ENCODE assay signal across 21 cellular contexts in the genomic region with DNA sequence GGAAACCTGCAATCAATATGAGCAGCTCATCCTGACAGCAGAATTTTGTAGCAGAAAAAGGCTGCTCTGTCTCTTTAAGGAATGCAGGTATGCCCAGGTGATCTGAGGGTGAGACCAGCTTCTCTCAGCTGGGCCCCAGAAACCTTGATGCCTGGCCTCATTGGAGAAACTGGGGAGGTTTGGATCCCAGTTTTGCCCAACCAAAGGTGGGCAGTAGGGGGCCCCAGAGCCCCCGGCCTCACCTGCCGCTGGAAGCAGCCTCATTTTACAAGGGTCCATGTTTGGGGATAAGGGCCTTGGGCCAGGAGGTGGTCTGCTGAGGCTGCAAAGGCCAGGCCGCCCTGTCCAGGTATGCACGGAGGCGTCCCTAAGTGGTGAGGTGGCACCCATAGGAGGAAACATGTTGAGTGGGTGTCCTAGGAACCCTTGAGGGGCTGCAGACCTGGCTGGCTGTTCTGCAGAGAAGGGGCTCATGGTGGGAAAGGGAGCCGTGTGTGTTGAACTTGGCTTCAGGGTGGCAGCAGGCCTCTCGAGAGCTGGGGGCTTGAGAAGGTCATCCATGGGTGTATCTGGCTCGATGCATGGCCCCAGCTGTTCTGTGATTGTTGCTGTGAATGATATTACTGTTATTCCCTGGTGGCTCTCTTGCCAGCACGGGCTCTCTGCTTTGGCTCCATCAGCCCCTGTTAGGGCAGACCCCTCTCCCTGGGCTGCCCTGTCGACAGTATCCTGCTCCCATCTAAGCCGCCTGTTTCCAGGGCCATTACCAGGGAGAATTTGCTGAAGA.
"Had no signal": no experiment of that assay in that cellular context is flagged by ENCODE, and none has a peak within 500 bp of the region (broad histone marks: within the 10 kb centered on the region; RNA-seq: fewer than 3 reads in every experiment).

No MANE protein-coding gene starts in this region.

- ATAC-seq: gastrocnemius medialis; naive thymus-derived CD4-positive, alpha-beta T cell; psoas muscle; sciatic nerve; stimulated activated memory B cell treated with anti-CD40 and anti-IgM and Interleukin-4, amounts not matched to agents 10 μg/mL and 1 μg/mL and 100 μg/mL, for 72 hours had no signal

- H3K27ac ChIP-seq: colonic mucosa, epithelial cell of prostate, esophagus muscularis mucosa, gastrocnemius medialis, psoas muscle, spleen, tibial artery, upper lobe of left lung, uterus had no signal

- H3K4me1 ChIP-seq: colonic mucosa, esophagus muscularis mucosa, gastrocnemius medialis, psoas muscle, spleen, tibial artery, upper lobe of left lung, uterus had no signal

- H3K27me3 ChIP-seq: colonic mucosa, gastrocnemius medialis, upper lobe of left lung, uterus had no signal

- H3K4me1 Mint-ChIP-seq: naive thymus-derived CD4-positive, alpha-beta T cell; stimulated activated memory B cell treated with anti-CD40 and anti-IgM and Interleukin-4, amounts not matched to agents 10 μg/mL and 1 μg/mL and 100 μg/mL, for 72 hours had no signal

- H3K36me3 Mint-ChIP-seq: naive thymus-derived CD4-positive, alpha-beta T cell; stimulated activated memory B cell treated with anti-CD40 and anti-IgM and Interleukin-4, amounts not matched to agents 10 μg/mL and 1 μg/mL and 100 μg/mL, for 72 hours had no signal

- H3K27me3 Mint-ChIP-seq: stimulated activated memory B cell treated with anti-CD40 and anti-IgM and Interleukin-4, amounts not matched to agents 10 μg/mL and 1 μg/mL and 100 μg/mL, for 72 hours; stimulated activated naive CD8-positive, alpha-beta T cell treated with anti-CD3 and anti-CD28 coated beads, Interleukin-15, Interleukin-2, amounts not matched to agents 100 ng/mL and 50 ng/mL, for 24 hours had no signal

- H3K4me3 ChIP-seq: colonic mucosa, esophagus muscularis mucosa, gastrocnemius medialis, psoas muscle, spleen, tibial artery, upper lobe of left lung, uterus had no signal

- H3K4me3 Mint-ChIP-seq: naive thymus-derived CD4-positive, alpha-beta T cell; stimulated activated memory B cell treated with anti-CD40 and anti-IgM and Interleukin-4, amounts not matched to agents 10 μg/mL and 1 μg/mL and 100 μg/mL, for 72 hours; stimulated activated naive CD8-positive, alpha-beta T cell treated with anti-CD3 and anti-CD28 coated beads, Interleukin-15, Interleukin-2, amounts not matched to agents 100 ng/mL and 50 ng/mL, for 24 hours had no signal

- DNase-seq: colonic mucosa; effector memory CD4-positive, alpha-beta T cell; gastrocnemius medialis; glutamatergic neuron; kidney glomerular epithelial cell; naive thymus-derived CD4-positive, alpha-beta T cell; nephron progenitor cell; nucleus accumbens; psoas muscle; spleen; stimulated activated CD4-positive, alpha-beta T cell treated with anti-CD3 and anti-CD28 coated beads, Interleukin-15, amount 100 ng/mL, for 24 hours; stimulated activated CD4-positive, alpha-beta T cell treated with anti-CD3 and anti-CD28 coated beads, Interleukin-1b, Interleukin-23, amount 100 ng/mL, for 48 hours; stimulated activated CD4-positive, alpha-beta T cell treated with anti-CD3 and anti-CD28 coated beads, Interleukin-4, amount 100 ng/mL, for 24 hours; tibial artery; upper lobe of left lung; uterus had no signal

- H3K36me3 ChIP-seq: colonic mucosa, esophagus muscularis mucosa, gastrocnemius medialis, spleen, tibial artery, upper lobe of left lung, uterus had no signal

- H3K9me3 ChIP-seq: colonic mucosa, esophagus muscularis mucosa, gastrocnemius medialis, psoas muscle, tibial artery, upper lobe of left lung, uterus had no signal

- H3K27ac Mint-ChIP-seq: naive thymus-derived CD4-positive, alpha-beta T cell; stimulated activated memory B cell treated with anti-CD40 and anti-IgM and Interleukin-4, amounts not matched to agents 10 μg/mL and 1 μg/mL and 100 μg/mL, for 72 hours; stimulated activated naive CD8-positive, alpha-beta T cell treated with anti-CD3 and anti-CD28 coated beads, Interleukin-15, Interleukin-2, amounts not matched to agents 100 ng/mL and 50 ng/mL, for 24 hours had no signal
